Comparison of ENCODE assay signal across 8 cellular contexts in genomic region chr12:127552838-127553237, GRCh38.
"Had no signal": no experiment of that assay in that cellular context is flagged by ENCODE, and none has a peak within 500 bp of the region (broad histone marks: within the 10 kb centered on the region; RNA-seq: fewer than 3 reads in every experiment).

No MANE protein-coding gene starts in this region.

- FAIRE-seq: G401.6, GM12878, GM12891, GM12892, GM18507, GM19239 had no signal

- ATAC-seq: GM12878 had no signal

- H3K4me3 ChIP-seq: GM12878 had no signal

- DNase-seq: GDM1, GF-D8 had no signal
